In genomic region chr4:77159798-77160197, GRCh38 we compare ENCODE assay signal across 13 cellular contexts. TPM values are rescaled to one million over a fixed set of nuclear protein-coding genes. Genes with fewer than 3 reads are reported as not detected.
DNase-seq lines count a peak whose midpoint lies in the region; ATAC-seq and TF ChIP-seq lines count a peak whose summit lies in the region.
"Had no signal": no experiment of that assay in that cellular context is flagged by ENCODE, and none has a peak within 500 bp of the region (broad histone marks: within the 10 kb centered on the region; RNA-seq: fewer than 3 reads in every experiment).

No MANE protein-coding gene starts in this region.

- TF ChIP-seq POLR2A in breast epithelium (IDR thresholded peaks at IDR 0.05): no peak
- TF ChIP-seq POLR2A in suprapubic skin (IDR thresholded peaks at IDR 0.05): no peak
- TF ChIP-seq POLR2A in gastroesophageal sphincter (IDR thresholded peaks at IDR 0.05): no peak

- no peak for ATAC-seq in activated naive CD4-positive, alpha-beta T cell treated with anti-CD3 and anti-CD28 coated beads, Interleukin-2, amount 50 U/mL, for 72 hours
- ATAC-seq in naive B cell (ENCODE audit: low read depth in 2 of 2): no peak
- no peak for ATAC-seq in gastroesophageal sphincter

- peaks cover 39% of the 10 kb centered on the region for H3K36me3 Mint-ChIP-seq in activated naive CD4-positive, alpha-beta T cell treated with anti-CD3 and anti-CD28 coated beads, Interleukin-2, amount 10 ng/mL, durations not matched to agents 7 days and 5 days
- peaks cover 8 to 35% of the 10 kb centered on the region in 2 donors for H3K36me3 Mint-ChIP-seq in activated naive CD4-positive, alpha-beta T cell treated with anti-CD3 and anti-CD28 coated beads, Interleukin-2, amount 50 U/mL, for 72 hours
- H3K36me3 Mint-ChIP-seq in naive B cell: peaks cover 25% of the 10 kb centered on the region in 2 donors

- H3K4me1 ChIP-seq in breast epithelium (peaks cover 0 to 19% of the 10 kb centered on the region in 2 donors), suprapubic skin (peaks cover 42% of the 10 kb centered on the region), gastroesophageal sphincter (peaks cover 0 to 40% (median 7%) of the 10 kb centered on the region in 3 donors)

- no peaks in the 10 kb centered on the region for H3K9me3 Mint-ChIP-seq in activated naive CD4-positive, alpha-beta T cell treated with anti-CD3 and anti-CD28 coated beads, Interleukin-2, amount 10 ng/mL, durations not matched to agents 7 days and 5 days
- H3K9me3 Mint-ChIP-seq in activated naive CD4-positive, alpha-beta T cell treated with anti-CD3 and anti-CD28 coated beads, Interleukin-2, amount 50 U/mL, for 72 hours: no peaks in the 10 kb centered on the region
- H3K9me3 Mint-ChIP-seq in naive B cell: peaks cover 0 to 5% (median 0%) of the 10 kb centered on the region in 7 donors

- WGBS in suprapubic skin: 50% methylated on average over 3 of the region's 3 CpGs
- 50 to 56% methylated on average over 3 of the region's 3 CpGs for WGBS in gastroesophageal sphincter (ENCODE audit: low coverage in 1 of 2), 2 donors

- intact Hi-C loops in breast epithelium (cut with DNase I; ENCODE audit: low total_unique reads): no loop called here

- H3K4me3 Mint-ChIP-seq in activated naive CD4-positive, alpha-beta T cell treated with anti-CD3 and anti-CD28 coated beads, Interleukin-2, amount 10 ng/mL, durations not matched to agents 7 days and 5 days: peak overlapping the region; percentile 35
- peak overlapping the region; percentile 38 to 100 (median 96) for H3K4me3 Mint-ChIP-seq in naive B cell

- peaks cover 48% of the 10 kb centered on the region for H3K4me1 Mint-ChIP-seq in activated naive CD4-positive, alpha-beta T cell treated with anti-CD3 and anti-CD28 coated beads, Interleukin-2, amount 10 ng/mL, durations not matched to agents 7 days and 5 days
- peaks cover 40 to 68% (median 64%) of the 10 kb centered on the region in 3 donors for H3K4me1 Mint-ChIP-seq in naive B cell

- TF ChIP-seq CTCF in breast epithelium (IDR thresholded peaks at IDR 0.05) (no peak), suprapubic skin (IDR thresholded peaks at IDR 0.05) (no peak), gastroesophageal sphincter (IDR thresholded peaks at IDR 0.05) (no peak)

- peaks cover 8% of the 10 kb centered on the region for H3K27me3 Mint-ChIP-seq in activated naive CD4-positive, alpha-beta T cell treated with anti-CD3 and anti-CD28 coated beads, Interleukin-2, amount 10 ng/mL, durations not matched to agents 7 days and 5 days
- no peaks in the 10 kb centered on the region for H3K27me3 Mint-ChIP-seq in naive B cell

- peaks cover 7% of the 10 kb centered on the region for H3K36me3 ChIP-seq in breast epithelium
- H3K36me3 ChIP-seq in suprapubic skin: peaks cover 41% of the 10 kb centered on the region
- peaks cover 0 to 55% of the 10 kb centered on the region in 2 donors for H3K36me3 ChIP-seq in gastroesophageal sphincter

- TF ChIP-seq EP300 in suprapubic skin (IDR thresholded peaks at IDR 0.05) (no peak), gastroesophageal sphincter (IDR thresholded peaks at IDR 0.05) (no peak)

- CTCF ChIA-PET in activated naive CD4-positive, alpha-beta T cell treated with anti-CD3 and anti-CD28 coated beads, Interleukin-2, amount 10 ng/mL, durations not matched to agents 7 days and 5 days (lab: Charles Lee): interaction anchor here (0.6 to 1.9 kb wide), 3 partner anchors 60 to 70 kb away, joined by 4 to 8 read pairs (median 4); no protein-coding TSS in a partner anchor

- H3K27ac ChIP-seq in breast epithelium: no peak overlapping the region
- H3K27ac ChIP-seq in suprapubic skin: no peak overlapping the region
- peak overlapping the region in 1 of 4 donors; percentile 94 for H3K27ac ChIP-seq in gastroesophageal sphincter

- H3K27ac Mint-ChIP-seq in activated naive CD4-positive, alpha-beta T cell treated with anti-CD3 and anti-CD28 coated beads, Interleukin-2, amount 10 ng/mL, durations not matched to agents 7 days and 5 days: no peak overlapping the region
- no peak overlapping the region for H3K27ac Mint-ChIP-seq in activated naive CD4-positive, alpha-beta T cell treated with anti-CD3 and anti-CD28 coated beads, Interleukin-2, amount 50 U/mL, for 72 hours
- H3K27ac Mint-ChIP-seq in naive B cell: peak overlapping the region in 2 of 6 donors; percentile 42 to 57

- H3K4me3 ChIP-seq in breast epithelium (peak overlapping the region in 2 of 3 donors; percentile 88 to 98), suprapubic skin (peak overlapping the region; percentile 98), gastroesophageal sphincter (peak overlapping the region in 1 of 2 donors; percentile 98)

- H3K9me3 ChIP-seq in breast epithelium: no peaks in the 10 kb centered on the region
- no peaks in the 10 kb centered on the region for H3K9me3 ChIP-seq in suprapubic skin
- no peaks in the 10 kb centered on the region for H3K9me3 ChIP-seq in gastroesophageal sphincter

- no peak for DNase-seq in activated naive CD4-positive, alpha-beta T cell treated with anti-CD3 and anti-CD28 coated beads, Interleukin-2, amount 10 ng/mL, durations not matched to agents 7 days and 5 days
- DNase-seq in activated naive CD4-positive, alpha-beta T cell treated with anti-CD3 and anti-CD28 coated beads, Interleukin-2, amount 50 U/mL, for 72 hours (ENCODE audit: low spot score in 2 of 2): no peak
- DNase-seq in breast epithelium (ENCODE audit: low spot score in 2 of 2): no peak
- DNase-seq in naive B cell: no peak
- no peak for DNase-seq in suprapubic skin (ENCODE audit: low spot score in 2 of 2)
- DNase-seq in activated gamma-delta T cell treated with Interleukin-2 at 50 U/mL for 16 hours: no peak
- DNase-seq in SIG-M5 treated with dmso at 0.1 percent for 504 hours (lab: John Stamatoyannopoulos, UW; ENCODE audit: unreplicated experiment): no peak
- DNase-seq: activated CD4-positive, alpha-beta T cell treated with anti-CD3 and anti-CD28 coated beads, Interleukin-2, amount 50 U/mL, for 4 hours; activated naive CD4-positive, alpha-beta T cell treated with anti-CD3 and anti-CD28 coated beads, Interleukin-2, amount 50 U/mL, for 16 hours; DMS79; islet precursor cell; NCI-H2081 had no signal

- H3K27me3 ChIP-seq in breast epithelium (no peaks in the 10 kb centered on the region), suprapubic skin (no peaks in the 10 kb centered on the region), gastroesophageal sphincter (no peaks in the 10 kb centered on the region)

RNA-seq across cellular contexts. Expression of gene CCNG2, which starts 2.8 kb away (rescaled TPM):
- total RNA-seq in activated naive CD4-positive, alpha-beta T cell treated with anti-CD3 and anti-CD28 coated beads, Interleukin-2, amount 50 U/mL, for 72 hours: 10 to 100 TPM; 43.4 to 49.8 TPM
- total RNA-seq in breast epithelium: 100 to 1,000 TPM in 2 of 3 donors, 10 to 100 TPM in 1; 74.1 to 111 (median 107) TPM
- 100 to 1,000 TPM in 1 of 6 donors, 10 to 100 TPM in 5; 74.5 to 104 (median 88.2) TPM for polyA plus RNA-seq in naive B cell (ENCODE audit: low read depth in 6 of 6)
- total RNA-seq in suprapubic skin: 10 to 100 TPM; 24.0 to 91.8 (median 45.8) TPM
- 10 to 100 TPM; 19.3 to 27.1 (median 22.4) TPM for total RNA-seq in gastroesophageal sphincter
